In the genomic region with DNA sequence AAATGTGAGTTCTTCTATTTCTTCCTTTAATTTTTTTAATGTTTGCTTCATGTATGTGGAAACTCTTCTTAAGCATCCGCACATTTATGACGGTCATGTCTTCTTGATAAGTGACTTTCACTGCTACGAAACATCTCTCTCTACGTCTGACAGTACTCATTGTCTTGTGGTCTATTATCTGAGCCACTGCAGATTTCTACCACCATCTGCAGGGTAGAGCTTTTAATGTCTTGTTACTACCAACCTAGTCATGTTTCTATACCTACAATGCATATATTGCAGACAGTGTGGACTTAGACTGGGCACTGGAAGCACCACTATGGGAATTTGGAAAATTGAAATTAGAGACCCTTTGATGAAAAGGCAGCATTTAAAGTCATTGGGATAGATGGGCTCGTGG, we compare ENCODE assay signal across 29 cellular contexts.
"Had no signal": no experiment of that assay in that cellular context is flagged by ENCODE, and none has a peak within 500 bp of the region (broad histone marks: within the 10 kb centered on the region; RNA-seq: fewer than 3 reads in every experiment).

No MANE protein-coding gene starts in this region.

- DNase-seq: activated CD4-positive, alpha-beta memory T cell treated with anti-CD3 and anti-CD28 coated beads, Interleukin-2, amount 10 ng/mL, durations not matched to agents 7 days and 5 days; activated CD4-positive, alpha-beta T cell treated with anti-CD3 and anti-CD28 coated beads for 36 hours; activated CD4-positive, alpha-beta T cell treated with anti-CD3 and anti-CD28 coated beads, Interleukin-2, amount 50 U/mL, for 1 hour; activated gamma-delta T cell; activated naive CD4-positive, alpha-beta T cell treated with anti-CD3 and anti-CD28 coated beads for 36 hours; activated T-cell treated with anti-CD3 and anti-CD28 coated beads for 4 hours; activated T-cell treated with anti-CD3 and anti-CD28 coated beads, Interleukin-2, amount 50 U/mL, for 48 hours; amygdala; Kasumi-1; KBM-7; NCI-H1092 treated with DMSO at 0.1 percent for 48 hours; NCI-H1417 treated with DMSO at 0.1 percent for 48 hours; NCI-H1694; NCI-H2029; NCI-H2107; NCI-H2171 treated with DMSO at 0.1 percent for 48 hours; NCI-H226; NCI-H526 treated with DMSO at 0.1 percent for 48 hours; NCI-H82; PC-9; SIG-M5; T-cell; T-helper 2 cell; T1000; WERI-Rb-1 had no signal

- H3K9me3 Mint-ChIP-seq: activated naive CD4-positive, alpha-beta T cell treated with anti-CD3 and anti-CD28 coated beads for 36 hours; activated T-helper 17 cell treated with anti-CD3 and anti-CD28 coated beads, Interleukin-2, amount 50 U/mL, for 72 hours; central memory CD8-positive, alpha-beta T cell; T-cell had no signal

- H3K27ac Mint-ChIP-seq: activated CD4-positive, alpha-beta memory T cell treated with anti-CD3 and anti-CD28 coated beads, Interleukin-2, amount 10 ng/mL, durations not matched to agents 7 days and 5 days; activated CD4-positive, alpha-beta T cell treated with anti-CD3 and anti-CD28 coated beads for 36 hours; activated naive CD4-positive, alpha-beta T cell treated with anti-CD3 and anti-CD28 coated beads for 36 hours; activated naive CD8-positive, alpha-beta T cell; activated T-helper 17 cell treated with anti-CD3 and anti-CD28 coated beads, Interleukin-2, amount 50 U/mL, for 72 hours; brain; T-cell had no signal

- ATAC-seq: activated CD4-positive, alpha-beta T cell treated with anti-CD3 and anti-CD28 coated beads for 36 hours; activated T-helper 17 cell treated with anti-CD3 and anti-CD28 coated beads, Interleukin-2, amount 50 U/mL, for 72 hours; T-cell had no signal

- H2AFZ ChIP-seq: PC-9 had no signal

- H3K36me3 Mint-ChIP-seq: activated naive CD8-positive, alpha-beta T cell; brain; T-cell had no signal

- H3K4me3 Mint-ChIP-seq: activated CD4-positive, alpha-beta memory T cell treated with anti-CD3 and anti-CD28 coated beads, Interleukin-2, amount 10 ng/mL, durations not matched to agents 7 days and 5 days; activated CD4-positive, alpha-beta T cell treated with anti-CD3 and anti-CD28 coated beads for 36 hours; activated naive CD4-positive, alpha-beta T cell treated with anti-CD3 and anti-CD28 coated beads for 36 hours; activated naive CD8-positive, alpha-beta T cell; activated T-helper 17 cell treated with anti-CD3 and anti-CD28 coated beads, Interleukin-2, amount 50 U/mL, for 72 hours; brain; central memory CD8-positive, alpha-beta T cell; T-cell had no signal

- H3K36me3 ChIP-seq: WERI-Rb-1 had no signal

- H3K4me1 Mint-ChIP-seq: activated CD4-positive, alpha-beta T cell treated with anti-CD3 and anti-CD28 coated beads for 36 hours; central memory CD8-positive, alpha-beta T cell; T-cell had no signal

- H3K4me3 ChIP-seq: PC-9 had no signal

- H3K27ac ChIP-seq: PC-9, WERI-Rb-1 had no signal

- H3K4me2 ChIP-seq: PC-9 had no signal
